In genomic region chr10:29709484-29710002, GRCh38 we compare ENCODE assay signal across 28 cellular contexts.
"Had no signal": no experiment of that assay in that cellular context is flagged by ENCODE, and none has a peak within 500 bp of the region (broad histone marks: within the 10 kb centered on the region; RNA-seq: fewer than 3 reads in every experiment).

No MANE protein-coding gene starts in this region.

- H3K27ac Mint-ChIP-seq: activated CD8-positive, alpha-beta memory T cell treated with anti-CD3 and anti-CD28 coated beads, Interleukin-2, amount 10 ng/mL, durations not matched to agents 7 days and 5 days; activated CD8-positive, alpha-beta T cell treated with anti-CD3 and anti-CD28 coated beads for 36 hours; activated T-helper 1 cell treated with anti-CD3 and anti-CD28 coated beads, Interleukin-12 subunit alpha, Interleukin-12 subunit beta, Interleukin-2, Interleukin-4 antibody, amounts not matched to agents 30 ng/mL and 10 ng/mL and 1 ng/mL, durations not matched to agents 14 hours and 24 hours and 36 hours; neural progenitor cell; stimulated activated effector memory CD8-positive, alpha-beta T cell treated with anti-CD3 and anti-CD28 coated beads, Interleukin-12 subunit alpha, Interleukin-12 subunit beta, amount 100 ng/mL, for 72 hours had no signal

- H3K9me3 ChIP-seq: gastroesophageal sphincter, lower lobe of right lung, ovary, stomach, suprapubic skin, tibial nerve, uterus had no signal

- ATAC-seq: activated CD8-positive, alpha-beta memory T cell treated with anti-CD3 and anti-CD28 coated beads, Interleukin-2, amount 10 ng/mL, durations not matched to agents 7 days and 5 days; activated CD8-positive, alpha-beta T cell treated with anti-CD3 and anti-CD28 coated beads for 36 hours; gastroesophageal sphincter; naive thymus-derived CD4-positive, alpha-beta T cell; right cardiac atrium; stimulated activated effector memory CD8-positive, alpha-beta T cell treated with anti-CD3 and anti-CD28 coated beads, Interleukin-12 subunit alpha, Interleukin-12 subunit beta, amount 100 ng/mL, for 72 hours; T-helper 17 cell had no signal

- H3K27me3 ChIP-seq: gastroesophageal sphincter, neural progenitor cell, ovary, stomach, suprapubic skin, tibial nerve, uterus had no signal

- H3K36me3 ChIP-seq: lower lobe of right lung, neural progenitor cell, ovary, suprapubic skin, tibial nerve, uterus had no signal

- H3K36me3 Mint-ChIP-seq: stimulated activated effector memory CD8-positive, alpha-beta T cell treated with anti-CD3 and anti-CD28 coated beads, Interleukin-12 subunit alpha, Interleukin-12 subunit beta, amount 100 ng/mL, for 72 hours had no signal

- H3K9ac ChIP-seq: neural progenitor cell had no signal

- DNase-seq: activated CD4-positive, alpha-beta T cell treated with anti-CD3 and anti-CD28 coated beads for 48 hours; activated CD4-positive, CD25-positive, alpha-beta regulatory T cell; activated CD8-positive, alpha-beta memory T cell treated with anti-CD3 and anti-CD28 coated beads, Interleukin-2, amount 10 ng/mL, durations not matched to agents 7 days and 5 days; activated CD8-positive, alpha-beta T cell treated with anti-CD3 and anti-CD28 coated beads for 36 hours; activated gamma-delta T cell; activated naive CD4-positive, alpha-beta T cell treated with anti-CD3 and anti-CD28 coated beads, Interleukin-2, amount 50 U/mL, for 16 hours; anterior cingulate cortex; central memory CD4-positive, alpha-beta T cell; dermis blood vessel endothelial cell; effector CD8-positive, alpha-beta T cell; islet precursor cell; lower lobe of right lung; mesendoderm; naive thymus-derived CD4-positive, alpha-beta T cell; ovary; right cardiac atrium; stimulated activated CD4-positive, alpha-beta T cell treated with anti-CD3 and anti-CD28 coated beads, Interleukin-12 subunit alpha, Interleukin-12 subunit beta, amount 100 ng/mL, for 4 hours; stomach; SW 1271; T-helper 17 cell; uterus had no signal

- H3K4me3 ChIP-seq: gastroesophageal sphincter, lower lobe of right lung, neural progenitor cell, ovary, stomach, suprapubic skin, tibial nerve, uterus had no signal

- H3K9me3 Mint-ChIP-seq: activated CD8-positive, alpha-beta T cell treated with anti-CD3 and anti-CD28 coated beads for 36 hours; activated T-helper 1 cell treated with anti-CD3 and anti-CD28 coated beads, Interleukin-12 subunit alpha, Interleukin-12 subunit beta, Interleukin-2, Interleukin-4 antibody, amounts not matched to agents 30 ng/mL and 10 ng/mL and 1 ng/mL, durations not matched to agents 14 hours and 24 hours and 36 hours; stimulated activated effector memory CD8-positive, alpha-beta T cell treated with anti-CD3 and anti-CD28 coated beads, Interleukin-12 subunit alpha, Interleukin-12 subunit beta, amount 100 ng/mL, for 72 hours had no signal

- H3K4me3 Mint-ChIP-seq: activated CD8-positive, alpha-beta memory T cell treated with anti-CD3 and anti-CD28 coated beads, Interleukin-2, amount 10 ng/mL, durations not matched to agents 7 days and 5 days; activated CD8-positive, alpha-beta T cell treated with anti-CD3 and anti-CD28 coated beads for 36 hours; activated T-helper 1 cell treated with anti-CD3 and anti-CD28 coated beads, Interleukin-12 subunit alpha, Interleukin-12 subunit beta, Interleukin-2, Interleukin-4 antibody, amounts not matched to agents 30 ng/mL and 10 ng/mL and 1 ng/mL, durations not matched to agents 14 hours and 24 hours and 36 hours; brain; neural progenitor cell; stimulated activated effector memory CD8-positive, alpha-beta T cell treated with anti-CD3 and anti-CD28 coated beads, Interleukin-12 subunit alpha, Interleukin-12 subunit beta, amount 100 ng/mL, for 72 hours; T-helper 17 cell had no signal

- H3K27ac ChIP-seq: lower lobe of right lung, neural progenitor cell, ovary, stomach, suprapubic skin, tibial nerve, uterus had no signal

- H3K4me1 Mint-ChIP-seq: activated CD8-positive, alpha-beta memory T cell treated with anti-CD3 and anti-CD28 coated beads, Interleukin-2, amount 10 ng/mL, durations not matched to agents 7 days and 5 days had no signal

- H3K4me1 ChIP-seq: lower lobe of right lung, tibial nerve, uterus had no signal

- H3K27me3 Mint-ChIP-seq: activated CD8-positive, alpha-beta memory T cell treated with anti-CD3 and anti-CD28 coated beads, Interleukin-2, amount 10 ng/mL, durations not matched to agents 7 days and 5 days; activated CD8-positive, alpha-beta T cell treated with anti-CD3 and anti-CD28 coated beads for 36 hours; naive thymus-derived CD4-positive, alpha-beta T cell; T-helper 17 cell had no signal
